ENCODE assay signal across 18 cellular contexts in the genomic region with DNA sequence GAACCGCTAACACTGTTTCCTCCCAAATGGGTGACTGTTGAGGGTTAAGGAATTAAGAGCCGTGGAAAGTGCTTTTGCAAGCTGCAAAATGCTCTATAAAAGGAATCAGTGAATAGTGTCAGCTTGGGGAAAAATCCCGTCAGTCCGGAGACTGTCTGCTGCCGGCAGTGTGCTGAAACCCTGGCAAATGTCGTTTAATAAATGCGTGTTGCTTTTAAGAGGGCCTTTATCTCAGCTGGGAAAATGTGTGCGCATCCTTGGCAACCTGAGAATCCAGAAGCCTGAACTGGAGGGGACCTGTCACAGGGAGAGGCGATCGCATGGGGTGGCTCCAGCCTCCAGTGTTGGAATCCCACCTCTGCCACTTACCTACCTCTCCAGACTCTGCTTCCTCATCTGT. TPM values are rescaled to one million over a fixed set of nuclear protein-coding genes. Genes with fewer than 3 reads are reported as not detected.
A peak's percentile ranks its signal among the peaks of the same experiment; 100 is the strongest.
DNase-seq lines count a peak whose midpoint lies in the region; ATAC-seq and TF ChIP-seq lines count a peak whose summit lies in the region.
"Had no signal": no experiment of that assay in that cellular context is flagged by ENCODE, and none has a peak within 500 bp of the region (broad histone marks: within the 10 kb centered on the region; RNA-seq: fewer than 3 reads in every experiment).

No MANE protein-coding gene starts in this region.

- ATAC-seq in stimulated activated naive B cell treated with anti-CD40 and anti-IgM and Interleukin-4, amounts not matched to agents 10 μg/mL and 1 μg/mL and 100 μg/mL, for 72 hours (replicated peaks): no peak
- ATAC-seq in GM21723 (IDR thresholded peaks at IDR 0.05; ENCODE audit: unreplicated experiment) (no peak), GM18867 (IDR thresholded peaks at IDR 0.05; ENCODE audit: unreplicated experiment) (no peak), HG03460 (IDR thresholded peaks at IDR 0.05; ENCODE audit: unreplicated experiment) (no peak), HG03571 (IDR thresholded peaks at IDR 0.05; ENCODE audit: unreplicated experiment) (no peak)
- ATAC-seq: A549; CD8-positive, alpha-beta T cell; HCT116 had no signal

- peak overlapping the region; percentile 37 for H3K27ac Mint-ChIP-seq in stimulated activated naive B cell treated with anti-CD40 and anti-IgM and Interleukin-4, amounts not matched to agents 10 μg/mL and 1 μg/mL and 100 μg/mL, for 72 hours
- H3K27ac Mint-ChIP-seq: CD8-positive, alpha-beta T cell; HFFc6 had no signal

- H3K9me3 Mint-ChIP-seq in stimulated activated naive B cell treated with anti-CD40 and anti-IgM and Interleukin-4, amounts not matched to agents 10 μg/mL and 1 μg/mL and 100 μg/mL, for 72 hours: no peaks in the 10 kb centered on the region
- H3K9me3 Mint-ChIP-seq: CD8-positive, alpha-beta T cell; HFFc6 had no signal

- H4K20me1 ChIP-seq in neural cell (ENCODE audit: insufficient read depth): no peaks in the 10 kb centered on the region

- POLR2A ChIA-PET in A673 (lab: Charles Lee; ENCODE audit: low non-redundant PET): no interaction called here

- DNase-seq in A673 (ENCODE audit: low spot score): no peak
- DNase-seq in caudate nucleus (lab: John Stamatoyannopoulos, UW): no peak
- DNase-seq in stimulated activated naive B cell treated with anti-CD40 and anti-IgM and Interleukin-4, amounts not matched to agents 10 μg/mL and 1 μg/mL and 100 μg/mL, for 72 hours: no peak
- DNase-seq: Calu3; CD8-positive, alpha-beta T cell; DMS79 treated with DMSO at 0.1 percent for 48 hours; GF-D8; GM23248; HFFc6 had no signal

- H3K4me1 Mint-ChIP-seq in stimulated activated naive B cell treated with anti-CD40 and anti-IgM and Interleukin-4, amounts not matched to agents 10 μg/mL and 1 μg/mL and 100 μg/mL, for 72 hours: peaks cover 59 to 87% of the 10 kb centered on the region in 2 donors

- no peak overlapping the region for H2AFZ ChIP-seq in neural cell (ENCODE audit: low read depth, low read length)
- H2AFZ ChIP-seq: GM23248 had no signal

- CTCF ChIA-PET in A673 (lab: Charles Lee): no interaction called here

- H3K79me2 ChIP-seq in neural cell (replicated peaks; ENCODE audit: insufficient read depth, low read length): no peaks in the 10 kb centered on the region

- TF ChIP-seq CTCF in A673 (conservative IDR thresholded peaks at IDR 0.05; ENCODE audit: low read depth, low read length): no peak
- TF ChIP-seq CTCF in neural cell (IDR thresholded peaks at IDR 0.05; ENCODE audit: poor library complexity, severe bottlenecking): no peak

- H3F3A ChIP-seq in neural cell (ENCODE audit: insufficient read depth, low read length, poor library complexity, severe bottlenecking): no peaks in the 10 kb centered on the region

- H3K27ac ChIP-seq in A673 (ENCODE audit: low read depth, low read length, poor library complexity, severe bottlenecking) (peak overlapping the region; percentile 47), caudate nucleus (ENCODE audit: low read depth, low read length) (peak overlapping the region; percentile 68), neural cell (ENCODE audit: low read length) (peak overlapping the region; percentile 62)
- H3K27ac ChIP-seq: 22Rv1, A549, BLaER1, GM23248 had no signal

- no peak overlapping the region for H3K4me3 Mint-ChIP-seq in stimulated activated naive B cell treated with anti-CD40 and anti-IgM and Interleukin-4, amounts not matched to agents 10 μg/mL and 1 μg/mL and 100 μg/mL, for 72 hours
- H3K4me3 Mint-ChIP-seq: CD8-positive, alpha-beta T cell; HFFc6 had no signal

- peak; percentile 29 for TF ChIP-seq RAD21 in neural cell (conservative IDR thresholded peaks at IDR 0.05)

- H3K27me3 ChIP-seq in A673 (replicated peaks; ENCODE audit: insufficient read depth, low read depth, low read length, poor library complexity) (no peaks in the 10 kb centered on the region), neural cell (ENCODE audit: insufficient read depth, low read depth, low read length) (no peaks in the 10 kb centered on the region)
- H3K27me3 ChIP-seq: BLaER1 had no signal

- H3K4me2 ChIP-seq in neural cell (ENCODE audit: low read length): no peak overlapping the region
- H3K4me2 ChIP-seq: A549, BLaER1 had no signal

- no peaks in the 10 kb centered on the region for H3K27me3 Mint-ChIP-seq in stimulated activated naive B cell treated with anti-CD40 and anti-IgM and Interleukin-4, amounts not matched to agents 10 μg/mL and 1 μg/mL and 100 μg/mL, for 72 hours

- no TSS peak for BruUV-seq in A673 (replicated peaks; lab: Mats Ljungman, UMichigan)

- H3K4me3 ChIP-seq in A673 (ENCODE audit: low read depth, low read length, poor library complexity, severe bottlenecking): no peak overlapping the region
- peak overlapping the region; percentile 28 for H3K4me3 ChIP-seq in neural cell (ENCODE audit: low read length)
- H3K4me3 ChIP-seq: A549, BLaER1, GM23248 had no signal

- peaks cover 8% of the 10 kb centered on the region for H3K4me1 ChIP-seq in A673 (ENCODE audit: insufficient read depth, low read length, poor library complexity, severe bottlenecking)
- H3K4me1 ChIP-seq: BLaER1 had no signal

- peaks cover 67 to 77% of the 10 kb centered on the region in 2 donors for H3K36me3 Mint-ChIP-seq in stimulated activated naive B cell treated with anti-CD40 and anti-IgM and Interleukin-4, amounts not matched to agents 10 μg/mL and 1 μg/mL and 100 μg/mL, for 72 hours
- H3K36me3 Mint-ChIP-seq: CD8-positive, alpha-beta T cell had no signal

- intact Hi-C loops in A673 (cut with micrococcal nuclease; ENCODE audit: unreplicated experiment): no loop called here

- H3K9me3 ChIP-seq in A673 (ENCODE audit: low read depth, low read length, poor library complexity, severe bottlenecking): no peaks in the 10 kb centered on the region
- H3K9me3 ChIP-seq in neural cell (ENCODE audit: low read length): no peaks in the 10 kb centered on the region
- H3K9me3 ChIP-seq: A549, BLaER1 had no signal

- H3K9ac ChIP-seq in neural cell (ENCODE audit: low read length): peak overlapping the region; percentile 36
- H3K9ac ChIP-seq: BLaER1, GM23248 had no signal

- H3K36me3 ChIP-seq in A673 (ENCODE audit: insufficient read depth, low read length, poor library complexity, severe bottlenecking) (peaks cover 23% of the 10 kb centered on the region), neural cell (ENCODE audit: insufficient read depth, low read length) (no peaks in the 10 kb centered on the region)
- H3K36me3 ChIP-seq: BLaER1 had no signal

- H3K9me2 ChIP-seq in neural cell (ENCODE audit: insufficient read depth, low read length): no peaks in the 10 kb centered on the region

- no peak for TF ChIP-seq EP300 in neural cell (conservative IDR thresholded peaks at IDR 0.05; ENCODE audit: poor library complexity, severe bottlenecking)

TF ChIP-seq in neural cell, 6 proteins besides CTCF, POLR2A, EP300 and RAD21:
- TF ChIP-seq POLR2AphosphoS5 (IDR thresholded peaks at IDR 0.05) (peak; percentile 17), TAF1 (IDR thresholded peaks at IDR 0.05; ENCODE audit: low read depth) (no peak), MXI1 (conservative IDR thresholded peaks at IDR 0.05; ENCODE audit: poor library complexity, severe bottlenecking) (no peak), EZH2 (IDR thresholded peaks at IDR 0.05; ENCODE audit: borderline replicate concordance, insufficient read depth, low read length, poor library complexity, severe bottlenecking) (no peak), SMC3 (conservative IDR thresholded peaks at IDR 0.05; ENCODE audit: poor library complexity) (peak; percentile 22)
- TF ChIP-seq, protein P1, sequence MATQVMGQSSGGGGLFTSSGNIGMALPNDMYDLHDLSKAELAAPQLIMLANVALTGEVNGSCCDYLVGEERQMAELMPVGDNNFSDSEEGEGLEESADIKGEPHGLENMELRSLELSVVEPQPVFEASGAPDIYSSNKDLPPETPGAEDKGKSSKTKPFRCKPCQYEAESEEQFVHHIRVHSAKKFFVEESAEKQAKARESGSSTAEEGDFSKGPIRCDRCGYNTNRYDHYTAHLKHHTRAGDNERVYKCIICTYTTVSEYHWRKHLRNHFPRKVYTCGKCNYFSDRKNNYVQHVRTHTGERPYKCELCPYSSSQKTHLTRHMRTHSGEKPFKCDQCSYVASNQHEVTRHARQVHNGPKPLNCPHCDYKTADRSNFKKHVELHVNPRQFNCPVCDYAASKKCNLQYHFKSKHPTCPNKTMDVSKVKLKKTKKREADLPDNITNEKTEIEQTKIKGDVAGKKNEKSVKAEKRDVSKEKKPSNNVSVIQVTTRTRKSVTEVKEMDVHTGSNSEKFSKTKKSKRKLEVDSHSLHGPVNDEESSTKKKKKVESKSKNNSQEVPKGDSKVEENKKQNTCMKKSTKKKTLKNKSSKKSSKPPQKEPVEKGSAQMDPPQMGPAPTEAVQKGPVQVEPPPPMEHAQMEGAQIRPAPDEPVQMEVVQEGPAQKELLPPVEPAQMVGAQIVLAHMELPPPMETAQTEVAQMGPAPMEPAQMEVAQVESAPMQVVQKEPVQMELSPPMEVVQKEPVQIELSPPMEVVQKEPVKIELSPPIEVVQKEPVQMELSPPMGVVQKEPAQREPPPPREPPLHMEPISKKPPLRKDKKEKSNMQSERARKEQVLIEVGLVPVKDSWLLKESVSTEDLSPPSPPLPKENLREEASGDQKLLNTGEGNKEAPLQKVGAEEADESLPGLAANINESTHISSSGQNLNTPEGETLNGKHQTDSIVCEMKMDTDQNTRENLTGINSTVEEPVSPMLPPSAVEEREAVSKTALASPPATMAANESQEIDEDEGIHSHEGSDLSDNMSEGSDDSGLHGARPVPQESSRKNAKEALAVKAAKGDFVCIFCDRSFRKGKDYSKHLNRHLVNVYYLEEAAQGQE (IDR thresholded peaks at IDR 0.05; ENCODE audit: borderline replicate concordance): peak; percentile 62

RNA-seq across cellular contexts. Expression of gene SIRPA, which starts 9.8 kb away (rescaled TPM):
- 81.0 and 81.2 TPM in 2 replicates for total RNA-seq in A673 (2021)
- polyA plus RNA-seq in neural cell: 6.7 and 8.0 TPM in 2 replicates
- 6.8 and 8.2 TPM in 2 replicates for polyA minus RNA-seq in neural cell
- total RNA-seq: CD8-positive, alpha-beta T cell had no signal
